8 cellular contexts compared by ENCODE assay signal in the genomic region with DNA sequence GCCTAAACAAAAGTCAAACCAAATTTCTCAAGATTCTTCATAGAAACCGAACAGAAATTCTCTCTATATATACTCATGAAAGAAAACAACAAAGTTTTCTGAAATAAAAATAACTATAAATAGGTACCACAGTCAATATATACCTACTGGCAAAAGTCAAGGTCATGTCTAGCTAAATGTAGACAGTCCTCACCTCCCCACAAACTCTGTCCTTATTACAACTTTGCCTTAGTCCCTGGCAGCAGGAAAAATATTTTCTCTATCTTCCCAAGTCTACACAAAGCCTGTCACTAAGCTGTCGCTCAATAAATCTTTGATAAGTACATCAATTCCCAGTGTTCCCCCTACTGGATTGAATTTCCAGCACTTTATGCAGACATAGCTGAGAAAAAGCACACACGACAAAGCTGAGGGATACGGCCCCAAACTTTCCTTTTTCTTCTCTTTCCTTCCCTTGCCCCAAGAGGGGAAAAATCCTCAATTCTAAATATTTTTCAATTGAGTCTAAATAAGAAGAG. TPM values are rescaled to one million over a fixed set of nuclear protein-coding genes. Genes with fewer than 3 reads are reported as not detected.
DNase-seq lines count a peak whose midpoint lies in the region; ATAC-seq and TF ChIP-seq lines count a peak whose summit lies in the region.

No MANE protein-coding gene starts in this region.

- H3K4me3 Mint-ChIP-seq in memory B cell = no peak overlapping the region

- in situ Hi-C loops in astrocyte of the cerebellum (cut with HindIII; ENCODE audit: low sequenced_read_pairs) = no loop called here

- H3K27ac ChIP-seq in cardiac muscle cell (peak overlapping the region; percentile 85), upper lobe of right lung (peak overlapping the region; percentile 60)

- DNase-seq in cardiac muscle cell (ENCODE audit: low read depth in 1 of 2, low spot score in 1 of 2) = no peak
- DNase-seq in Right ventricle myocardium superior = no peak
- no peak for DNase-seq in astrocyte of the cerebellum (ENCODE audit: low read depth)
- DNase-seq in memory B cell (ENCODE audit: low spot score in 2 of 2) = no peak
- no peak for DNase-seq in upper lobe of right lung
- DNase-seq in DMS114 treated with DMSO at 0.1 percent for 48 hours (lab: John Stamatoyannopoulos, UW; ENCODE audit: unreplicated experiment) = no peak
- no peak for DNase-seq in stimulated activated CD4-positive, alpha-beta T cell treated with anti-CD3 and anti-CD28 coated beads, Interleukin-12 subunit alpha, Interleukin-12 subunit beta, amount 100 ng/mL, for 4 hours

- no peak for ATAC-seq in Right ventricle myocardium superior (ENCODE audit: poor library complexity)
- no peak for ATAC-seq in memory B cell (ENCODE audit: low read depth)
- ATAC-seq in upper lobe of right lung = no peak
- no peak for ATAC-seq in HG03045 (IDR thresholded peaks at IDR 0.05; ENCODE audit: unreplicated experiment)

- H3K9me3 ChIP-seq in cardiac muscle cell (ENCODE audit: low read depth) (no peaks in the 10 kb centered on the region), upper lobe of right lung (no peaks in the 10 kb centered on the region)

- TF ChIP-seq CTCF in cardiac muscle cell (IDR thresholded peaks at IDR 0.05; ENCODE audit: low read depth, low read length) = no peak
- TF ChIP-seq CTCF in astrocyte of the cerebellum (IDR thresholded peaks at IDR 0.05; ENCODE audit: low read depth, low read length, missing control alignments) = no peak
- TF ChIP-seq CTCF in upper lobe of right lung (IDR thresholded peaks at IDR 0.05) = no peak

- peaks cover 39% of the 10 kb centered on the region for H3K4me1 Mint-ChIP-seq in memory B cell

- H3K27ac Mint-ChIP-seq in memory B cell = peak overlapping the region; percentile 97

- H3K4me1 ChIP-seq in cardiac muscle cell (ENCODE audit: low read depth) (peaks cover 46% of the 10 kb centered on the region), upper lobe of right lung (peaks cover 41% of the 10 kb centered on the region)

- intact Hi-C loops in Right ventricle myocardium superior (cut with DNase I) (loop anchor here (10.0 kb wide), 1 partner anchor 222 kb away; no protein-coding TSS in a partner anchor), upper lobe of right lung (cut with DNase I) (no loop called here)

- H3K27me3 ChIP-seq in cardiac muscle cell = no peaks in the 10 kb centered on the region
- H3K27me3 ChIP-seq in upper lobe of right lung = no peaks in the 10 kb centered on the region

- H3K4me3 ChIP-seq in cardiac muscle cell (peak overlapping the region; percentile 56), astrocyte of the cerebellum (ENCODE audit: low read depth, low read length) (peak overlapping the region; percentile 9), upper lobe of right lung (peak overlapping the region; percentile 91)

- no peaks in the 10 kb centered on the region for H3K27me3 Mint-ChIP-seq in memory B cell

- H3K9me3 Mint-ChIP-seq in memory B cell = no peaks in the 10 kb centered on the region

- H3K36me3 ChIP-seq in cardiac muscle cell (no peaks in the 10 kb centered on the region), upper lobe of right lung (no peaks in the 10 kb centered on the region)

- H3K36me3 Mint-ChIP-seq in memory B cell = peaks cover 3% of the 10 kb centered on the region

RNA-seq across cellular contexts. Expression of a gene that starts 2.7 kb away (rescaled TPM):
- total RNA-seq in cardiac muscle cell (154 and 198 TPM in 2 replicates), Right ventricle myocardium superior (34.2 TPM), upper lobe of right lung (24.8 TPM)
- 118 and 137 TPM in 2 replicates for polyA plus RNA-seq in cardiac muscle cell

Comparison
In these comparisons a context has a peak if more than half of its experiments do, and no peak if none do; other contexts are left out.
1. H3K4me3 ChIP-seq: peak in every context shown above with its lines; median percentile 91 in upper lobe of right lung; 56 in cardiac muscle cell; 9 in astrocyte of the cerebellum.